21 cellular contexts compared by ENCODE assay signal in genomic region chr7:128311-129080, GRCh38.
DNase-seq lines count a peak whose midpoint lies in the region; ATAC-seq, FAIRE-seq and TF ChIP-seq lines count a peak whose summit lies in the region.
"Had no signal": no experiment of that assay in that cellular context is flagged by ENCODE, and none has a peak within 500 bp of the region (broad histone marks: within the 10 kb centered on the region; RNA-seq: fewer than 3 reads in every experiment).

No MANE protein-coding gene starts in this region.

- H3K4me2 ChIP-seq in BLaER1 treated with 17β-estradiol and CSF1 and Interleukin-3, amounts not matched to agents 10 nM and 100 nM, result peak overlapping the region; percentile 79 to 99 (median 96)
- H3K4me2 ChIP-seq: PC-9 had no signal

- peaks cover 0 to 19% (median 0%) of the 10 kb centered on the region in 11 experiments; a peak in 3 of 22 replicates for H3K9me3 ChIP-seq in BLaER1 treated with 17β-estradiol and CSF1 and Interleukin-3, amounts not matched to agents 10 nM and 100 nM (replicated peaks in 1 of 11)
- H3K9me3 ChIP-seq in kidney (ENCODE audit: control insufficient read depth in 1 of 2, low read length in 2 of 2) (no peaks in the 10 kb centered on the region), testis (no peaks in the 10 kb centered on the region)

- no peaks in the 10 kb centered on the region for H3K36me3 ChIP-seq in BLaER1 treated with 17β-estradiol and CSF1 and Interleukin-3, amounts not matched to agents 10 nM and 100 nM
- H3K36me3 ChIP-seq in kidney (ENCODE audit: control insufficient read depth in 1 of 2, insufficient read depth in 2 of 2, low read length in 2 of 2), result no peaks in the 10 kb centered on the region
- no peaks in the 10 kb centered on the region for H3K36me3 ChIP-seq in testis (ENCODE audit: low read depth, missing control alignments)

- TF ChIP-seq POLR2A in testis (IDR thresholded peaks at IDR 0.05), result no peak

- DNase-seq in HTR-8/SVneo (ENCODE audit: insufficient read length, low spot score) (no peak), kidney (peak; percentile 71), testis (no peak), NCI-H2107 treated with DMSO at 0.1 percent for 48 hours (lab: John Stamatoyannopoulos, UW; ENCODE audit: unreplicated experiment) (no peak), OCI-M2 (lab: John Stamatoyannopoulos, UW; ENCODE audit: unreplicated experiment) (no peak)
- DNase-seq: CD4-positive, CD25-positive, alpha-beta regulatory T cell; GM23248; HCEC 1CT; Karpas-422; NCI-H1048; NCI-H1417 treated with DMSO at 0.1 percent for 48 hours; NCI-H187; NCI-H446 treated with DMSO at 0.1 percent for 48 hours; NCI-H526 treated with DMSO at 0.1 percent for 48 hours; PC-9; RPMI8226; SHP77 had no signal

- peak; percentile 31 for FAIRE-seq in HTR-8/SVneo (lab: Jason Lieb, UNC)
- FAIRE-seq in kidney (lab: Jason Lieb, UNC), result no peak
- FAIRE-seq: A204.1, GM19239 had no signal

- TF ChIP-seq CTCF in kidney (IDR thresholded peaks at IDR 0.05; ENCODE audit: borderline replicate concordance, extremely low read depth, insufficient read depth), result no peak
- TF ChIP-seq CTCF in testis (IDR thresholded peaks at IDR 0.05), result no peak

- no peaks in the 10 kb centered on the region for H4K20me1 ChIP-seq in BLaER1 treated with 17β-estradiol and CSF1 and Interleukin-3, amounts not matched to agents 10 nM and 100 nM

- intact Hi-C loops in kidney (cut with DNase I), result no loop called here
- intact Hi-C loops in testis (cut with DNase I; ENCODE audit: low total_unique reads), result no loop called here

- no peak overlapping the region for H3K4me3 ChIP-seq in BLaER1 treated with 17β-estradiol and CSF1 and Interleukin-3, amounts not matched to agents 10 nM and 100 nM
- H3K4me3 ChIP-seq in kidney (ENCODE audit: low read length in 2 of 2) (no peak overlapping the region), testis (no peak overlapping the region)
- H3K4me3 ChIP-seq: PC-9 had no signal

- H3K9ac ChIP-seq in BLaER1 treated with 17β-estradiol and CSF1 and Interleukin-3, amounts not matched to agents 10 nM and 100 nM, result peak overlapping the region in 7 of 11 experiments; percentile 78 to 85 (median 82); a peak in 10 of 22 replicates
- H3K9ac ChIP-seq in kidney (ENCODE audit: low read length in 2 of 2), result no peak overlapping the region

- peak overlapping the region in 10 of 11 experiments; percentile 62 to 98 (median 94); a peak in 19 of 22 replicates for H3K27ac ChIP-seq in BLaER1 treated with 17β-estradiol and CSF1 and Interleukin-3, amounts not matched to agents 10 nM and 100 nM
- H3K27ac ChIP-seq in kidney (ENCODE audit: low read depth in 2 of 2, low read length in 2 of 2) (no peak overlapping the region), testis (peak overlapping the region; percentile 59 to 84)
- H3K27ac ChIP-seq: PC-9 had no signal

- ATAC-seq in GM21447 (IDR thresholded peaks at IDR 0.05; ENCODE audit: unreplicated experiment), result no peak

- peaks cover 65 to 87% (median 77%) of the 10 kb centered on the region in 10 experiments for H3K4me1 ChIP-seq in BLaER1 treated with 17β-estradiol and CSF1 and Interleukin-3, amounts not matched to agents 10 nM and 100 nM
- H3K4me1 ChIP-seq in kidney (ENCODE audit: control insufficient read depth in 1 of 2, insufficient read depth in 1 of 2, low read depth in 1 of 2, low read length in 2 of 2) (no peaks in the 10 kb centered on the region), testis (peaks cover 63% of the 10 kb centered on the region)

- H3K27me3 ChIP-seq in BLaER1 treated with 17β-estradiol and CSF1 and Interleukin-3, amounts not matched to agents 10 nM and 100 nM, result no peaks in the 10 kb centered on the region
- no peaks in the 10 kb centered on the region for H3K27me3 ChIP-seq in testis

- 66 to 83% methylated on average over 14 to 21 of the region's 21 CpGs for WGBS in testis, 2 donors

Comparison
In these comparisons a context has a peak if more than half of its experiments do, and no peak if none do; other contexts are left out.
1. H3K27ac ChIP-seq: peak in BLaER1 treated with 17β-estradiol and CSF1 and Interleukin-3, amounts not matched to agents 10 nM and 100 nM (10 of 11) and testis (2 of 2); none in kidney (0 of 2).
2. H3K9ac ChIP-seq: peak in BLaER1 treated with 17β-estradiol and CSF1 and Interleukin-3, amounts not matched to agents 10 nM and 100 nM (7 of 11); none in kidney (0 of 2).